ENCODE assay signal across 21 cellular contexts in genomic region chr7:106450716-106451115, GRCh38.
DNase-seq lines count a peak whose midpoint lies in the region; ATAC-seq and TF ChIP-seq lines count a peak whose summit lies in the region.
"Had no signal": no experiment of that assay in that cellular context is flagged by ENCODE, and none has a peak within 500 bp of the region (broad histone marks: within the 10 kb centered on the region; RNA-seq: fewer than 3 reads in every experiment).

No MANE protein-coding gene starts in this region.

- no peak overlapping the region for H3K4me3 ChIP-seq in epithelial cell of esophagus (ENCODE audit: low read length)
- no peak overlapping the region for H3K4me3 ChIP-seq in neutrophil (ENCODE audit: low read depth in 1 of 2, low read length in 1 of 2)
- H3K4me3 ChIP-seq: MG63, Peyer's patch, SK-N-MC had no signal

- DNase-seq in EL, result peak; percentile 8
- peak; percentile 83 for DNase-seq in NCI-H226
- DNase-seq in epithelial cell of esophagus (ENCODE audit: low read depth), result peak; percentile 53
- no peak for DNase-seq in occipital lobe (lab: John Stamatoyannopoulos, UW)
- DNase-seq in left ventricle myocardium superior, result no peak
- DNase-seq in NCI-H774 (lab: John Stamatoyannopoulos, UW), result no peak
- DNase-seq: AML-193, DMS153, KG1, MG63, NCI-H1048, NCI-H1436 treated with DMSO at 0.1 percent for 48 hours, NCI-H2081, NCI-H2171 treated with DMSO at 0.1 percent for 48 hours, NCI-H446 treated with DMSO at 0.1 percent for 48 hours, NCI-H69, Peyer's patch, Right ventricle myocardium superior had no signal

- H3K36me3 ChIP-seq in neutrophil, result no peaks in the 10 kb centered on the region
- H3K36me3 ChIP-seq: MG63, Peyer's patch had no signal

- no peaks in the 10 kb centered on the region for H3K9me3 ChIP-seq in neutrophil
- H3K9me3 ChIP-seq: MG63, Peyer's patch had no signal

- peaks cover 23 to 28% of the 10 kb centered on the region in 2 experiments for H3K4me1 ChIP-seq in neutrophil (ENCODE audit: control insufficient read depth in 1 of 2, insufficient read depth in 1 of 2, low read depth in 1 of 2, low read length in 1 of 2)
- H3K4me1 ChIP-seq: Peyer's patch had no signal

- ATAC-seq in left ventricle myocardium superior, result no peak

- H3K27me3 ChIP-seq in neutrophil, result no peaks in the 10 kb centered on the region
- H3K27me3 ChIP-seq: MG63, Peyer's patch had no signal

- TF ChIP-seq CTCF in epithelial cell of esophagus (IDR thresholded peaks at IDR 0.05; ENCODE audit: insufficient read depth, low read depth, low read length, missing control alignments) (no peak), neutrophil (IDR thresholded peaks at IDR 0.05) (no peak)

- intact Hi-C loops in left ventricle myocardium superior (cut with micrococcal nuclease), result no loop called here

- H3K27ac ChIP-seq in neutrophil, result peak overlapping the region; percentile 88
- H3K27ac ChIP-seq: C4-2B, Peyer's patch, SK-N-MC had no signal

Comparison
In these comparisons a context has a peak if more than half of its experiments do, and no peak if none do; other contexts are left out.
1. DNase-seq: peak in EL (single experiment), NCI-H226 (single experiment) and epithelial cell of esophagus (single experiment); none in occipital lobe (single experiment), left ventricle myocardium superior (single experiment) and NCI-H774 (single experiment).